In genomic region chr6:85642774-85643529, GRCh38 we compare ENCODE assay signal across 8 cellular contexts. TPM values are rescaled to one million over a fixed set of nuclear protein-coding genes. Genes with fewer than 3 reads are reported as not detected.
DNase-seq lines count a peak whose midpoint lies in the region; ATAC-seq and TF ChIP-seq lines count a peak whose summit lies in the region.

Gene SYNCRIP (minus strand): TSS chr6:85642886. CDS start chr6:85641439, 1,447 bp downstream.

- DNase-seq in NCI-H1694 treated with DMSO at 0.1 percent for 48 hours (lab: John Stamatoyannopoulos, UW) (peak; percentile 91), amniotic stem cell (lab: John Stamatoyannopoulos, UW) (peak; percentile 98), left cardiac atrium (peak; percentile 99), progenitor cell of endocrine pancreas (ENCODE audit: low spot score, unreplicated experiment) (peak; percentile 99), upper lobe of right lung (peak; percentile 100)

- H3K4me1 Mint-ChIP-seq in T-helper 1 cell treated with Interleukin-12 subunit alpha and Interleukin-12 subunit beta and Interleukin-4 antibody, amounts not matched to agents 30 μg/mL and 1 μg/mL, for 36 hours (ENCODE audit: low read depth): peaks cover 41% of the 10 kb centered on the region
- H3K4me1 Mint-ChIP-seq in progenitor cell of endocrine pancreas (ENCODE audit: low read depth): peaks cover 36% of the 10 kb centered on the region

- no peaks in the 10 kb centered on the region for H3K9me3 ChIP-seq in upper lobe of right lung

- intact Hi-C loops in left cardiac atrium (cut with DNase I) (loop anchor here (1.0 to 5.0 kb wide), 3 partner anchors 34 to 50 kb away; partner anchors contain the start of gene SNX14 (in 1 of the 2)), upper lobe of right lung (cut with DNase I) (no loop called here)

- ATAC-seq in GM18499 (IDR thresholded peaks at IDR 0.05; ENCODE audit: insufficient read depth, unreplicated experiment) (peak; percentile 46), HG02938 (IDR thresholded peaks at IDR 0.05; ENCODE audit: unreplicated experiment) (peak; percentile 64), left cardiac atrium (peak; percentile 90 to 92), upper lobe of right lung (peak; percentile 94)

- peak within 1 kb of the TSS; percentile 89 for H3K4me3 Mint-ChIP-seq in T-helper 1 cell treated with Interleukin-12 subunit alpha and Interleukin-12 subunit beta and Interleukin-4 antibody, amounts not matched to agents 30 μg/mL and 1 μg/mL, for 36 hours
- peak within 1 kb of the TSS; percentile 91 for H3K4me3 Mint-ChIP-seq in progenitor cell of endocrine pancreas (ENCODE audit: low read depth)

- H3K27ac Mint-ChIP-seq in T-helper 1 cell treated with Interleukin-12 subunit alpha and Interleukin-12 subunit beta and Interleukin-4 antibody, amounts not matched to agents 30 μg/mL and 1 μg/mL, for 36 hours: peak within 1 kb of the TSS; percentile 97
- peak within 1 kb of the TSS; percentile 100 for H3K27ac Mint-ChIP-seq in progenitor cell of endocrine pancreas

- H3K36me3 Mint-ChIP-seq in T-helper 1 cell treated with Interleukin-12 subunit alpha and Interleukin-12 subunit beta and Interleukin-4 antibody, amounts not matched to agents 30 μg/mL and 1 μg/mL, for 36 hours (ENCODE audit: low read depth): peaks cover 37% of the 10 kb centered on the region
- H3K36me3 Mint-ChIP-seq in progenitor cell of endocrine pancreas (ENCODE audit: insufficient read depth): peaks cover 25% of the 10 kb centered on the region

- H3K36me3 ChIP-seq in upper lobe of right lung: peaks cover 27% of the 10 kb centered on the region

- H3K27me3 Mint-ChIP-seq in T-helper 1 cell treated with Interleukin-12 subunit alpha and Interleukin-12 subunit beta and Interleukin-4 antibody, amounts not matched to agents 30 μg/mL and 1 μg/mL, for 36 hours (ENCODE audit: low read depth): peaks cover 4% of the 10 kb centered on the region
- no peaks in the 10 kb centered on the region for H3K27me3 Mint-ChIP-seq in progenitor cell of endocrine pancreas

- H3K4me3 ChIP-seq in upper lobe of right lung: peak within 1 kb of the TSS; percentile 90

- no peaks in the 10 kb centered on the region for H3K27me3 ChIP-seq in upper lobe of right lung

- H3K9me3 Mint-ChIP-seq in T-helper 1 cell treated with Interleukin-12 subunit alpha and Interleukin-12 subunit beta and Interleukin-4 antibody, amounts not matched to agents 30 μg/mL and 1 μg/mL, for 36 hours: no peaks in the 10 kb centered on the region
- peaks cover 6% of the 10 kb centered on the region for H3K9me3 Mint-ChIP-seq in progenitor cell of endocrine pancreas (ENCODE audit: low read depth)

- TF ChIP-seq CTCF in progenitor cell of endocrine pancreas (IDR thresholded peaks at IDR 0.05; ENCODE audit: unreplicated experiment): no peak
- TF ChIP-seq CTCF in upper lobe of right lung (IDR thresholded peaks at IDR 0.05): no peak

- H3K27ac ChIP-seq in upper lobe of right lung: peak within 1 kb of the TSS; percentile 100

- peaks cover 39% of the 10 kb centered on the region for H3K4me1 ChIP-seq in upper lobe of right lung

RNA-seq across cellular contexts. Expression of gene SYNCRIP, which starts in this region (rescaled TPM):
- total RNA-seq in left cardiac atrium (10 to 100 TPM; 48.7 to 84.9 TPM), progenitor cell of endocrine pancreas (127 and 136 TPM in 2 replicates), upper lobe of right lung (88.3 TPM)

Comparison
In these comparisons a context has a peak if more than half of its experiments do, and no peak if none do; other contexts are left out.
1. Peak in every context shown above with its lines: DNase-seq, ATAC-seq, H3K4me3 ChIP-seq and H3K27ac ChIP-seq.